ENCODE assay signal across 1 cellular context in genomic region chr20:10672579-10673127, GRCh38.
TF ChIP-seq lines count a peak whose summit lies in the region.

No MANE protein-coding gene starts in this region.

TF ChIP-seq in HepG2, 621 proteins besides CTCF, POLR2A, EP300 and RAD21 (continued from another document and continues in another):
- TF ChIP-seq DZIP1 (CRISPR knock-in tag; IDR thresholded peaks at IDR 0.05) (no peak), GPN1 (CRISPR knock-in tag; IDR thresholded peaks at IDR 0.05; ENCODE audit: borderline replicate concordance) (peak; percentile 66; the same call in 1 of the 2 replicates), TCF12 (IDR thresholded peaks at IDR 0.05) (no peak), TCF12 (CRISPR knock-in tag; IDR thresholded peaks at IDR 0.05) (peak; percentile 46; the same call in 1 of the 2 replicates), MZF1 (CRISPR knock-in tag; IDR thresholded peaks at IDR 0.05; ENCODE audit: borderline replicate concordance) (no peak), THAP11 (CRISPR knock-in tag; IDR thresholded peaks at IDR 0.05) (no peak), ZBTB49 (CRISPR knock-in tag; IDR thresholded peaks at IDR 0.05; ENCODE audit: borderline replicate concordance) (no peak), ZNF570 (CRISPR knock-in tag; IDR thresholded peaks at IDR 0.05; ENCODE audit: borderline replicate concordance) (0 out of 2 replicates have a peak, but pooled peaks have one; percentile 17), PLRG1 (conservative IDR thresholded peaks at IDR 0.05) (no peak), HOXA5 (CRISPR knock-in tag; IDR thresholded peaks at IDR 0.05) (no peak), MED8 (CRISPR knock-in tag; IDR thresholded peaks at IDR 0.05; ENCODE audit: insufficient replicate concordance) (peak; percentile 2), ZSCAN20 (CRISPR knock-in tag; IDR thresholded peaks at IDR 0.05; ENCODE audit: borderline replicate concordance) (no peak; the same call in 1 of the 2 replicates), ARNT (IDR thresholded peaks at IDR 0.05) (no peak), FOXA3 (CRISPR knock-in tag; IDR thresholded peaks at IDR 0.05) (no peak; the same call in 1 of the 2 replicates), ZNF460 (CRISPR knock-in tag; IDR thresholded peaks at IDR 0.05; ENCODE audit: borderline replicate concordance) (no peak), SOX6 (IDR thresholded peaks at IDR 0.05) (no peak), SOX6 (CRISPR knock-in tag; IDR thresholded peaks at IDR 0.05) (peak; percentile 31), HNRNPL (IDR thresholded peaks at IDR 0.05; ENCODE audit: low read depth, low read length) (peak; percentile 68; the same call in 1 of the 2 replicates), HOXD1 (CRISPR knock-in tag; IDR thresholded peaks at IDR 0.05) (0 out of 2 replicates have a peak, but pooled peaks have one; percentile 52), YEATS4 (CRISPR knock-in tag; IDR thresholded peaks at IDR 0.05; ENCODE audit: borderline replicate concordance) (peak; percentile 31; the same call in 1 of the 2 replicates), NFYB (CRISPR knock-in tag; IDR thresholded peaks at IDR 0.05) (no peak), DRAP1 (CRISPR knock-in tag; IDR thresholded peaks at IDR 0.05) (no peak), SOX5 (CRISPR knock-in tag; IDR thresholded peaks at IDR 0.05; ENCODE audit: borderline replicate concordance) (no peak), DR1 (CRISPR knock-in tag; IDR thresholded peaks at IDR 0.05) (no peak; the same call in 1 of the 2 replicates), ZNF180 (CRISPR knock-in tag; IDR thresholded peaks at IDR 0.05; ENCODE audit: borderline replicate concordance, low read depth) (0 out of 2 replicates have a peak, but pooled peaks have one; percentile 18), MLX (CRISPR knock-in tag; IDR thresholded peaks at IDR 0.05) (no peak), ZNF580 (CRISPR knock-in tag; IDR thresholded peaks at IDR 0.05; ENCODE audit: borderline replicate concordance, low read depth) (no peak), ZNF260 (CRISPR knock-in tag; IDR thresholded peaks at IDR 0.05; ENCODE audit: borderline replicate concordance, low read depth) (no peak), ZNF761 (CRISPR knock-in tag; conservative IDR thresholded peaks at IDR 0.05) (0 out of 2 replicates have a peak, but pooled peaks have one; percentile 56), ZNF547 (CRISPR knock-in tag; IDR thresholded peaks at IDR 0.05) (peak; percentile 54; the same call in 1 of the 2 replicates), ZNF253 (CRISPR knock-in tag; IDR thresholded peaks at IDR 0.05; ENCODE audit: borderline replicate concordance) (0 out of 2 replicates have a peak, but pooled peaks have one; percentile 46), HIC2 (CRISPR knock-in tag; IDR thresholded peaks at IDR 0.05; ENCODE audit: low read depth) (peak; percentile 39; the same call in 1 of the 2 replicates), NFATC3 (CRISPR knock-in tag; IDR thresholded peaks at IDR 0.05) (no peak), PHF21A (CRISPR knock-in tag; IDR thresholded peaks at IDR 0.05) (no peak), KDM2A (CRISPR knock-in tag; IDR thresholded peaks at IDR 0.05; ENCODE audit: borderline replicate concordance, low read depth) (peak; percentile 74), AHDC1 (CRISPR knock-in tag; IDR thresholded peaks at IDR 0.05; ENCODE audit: borderline replicate concordance) (peak; percentile 65), ZNF343 (CRISPR knock-in tag; IDR thresholded peaks at IDR 0.05) (peak; percentile 48; the same call in 1 of the 2 replicates), ZNF432 (CRISPR knock-in tag; IDR thresholded peaks at IDR 0.05; ENCODE audit: borderline replicate concordance) (0 out of 2 replicates have a peak, but pooled peaks have one; percentile 57), TAF1 (CRISPR knock-in tag; IDR thresholded peaks at IDR 0.05) (peak; percentile 62), DMAP1 (CRISPR knock-in tag; IDR thresholded peaks at IDR 0.05) (no peak), EZH2 (conservative IDR thresholded peaks at IDR 0.05; ENCODE audit: low read depth, low read length) (no peak), ZMAT3 (CRISPR knock-in tag; conservative IDR thresholded peaks at IDR 0.05) (no peak), JUN (CRISPR knock-in tag; IDR thresholded peaks at IDR 0.05) (0 out of 2 replicates have a peak, but pooled peaks have one; percentile 15), AGO2 (optimal IDR thresholded peaks at IDR 0.05; ENCODE audit: low read depth, low read length) (peak; percentile 86), ZNF543 (CRISPR knock-in tag; IDR thresholded peaks at IDR 0.05) (0 out of 2 replicates have a peak, but pooled peaks have one; percentile 72), MAZ (IDR thresholded peaks at IDR 0.05; ENCODE audit: borderline replicate concordance, low read depth, low read length) (no peak), MAZ (CRISPR knock-in tag; IDR thresholded peaks at IDR 0.05; ENCODE audit: low read depth) (no peak), DMTF1 (CRISPR knock-in tag; IDR thresholded peaks at IDR 0.05) (0 out of 2 replicates have a peak, but pooled peaks have one; percentile 57), ZNF768 (CRISPR knock-in tag; IDR thresholded peaks at IDR 0.05) (peak; percentile 63; the same call in 1 of the 2 replicates), SIN3A (IDR thresholded peaks at IDR 0.05; ENCODE audit: borderline replicate concordance, low read depth, low read length) (no peak; the same call in 1 of the 2 replicates), SATB2 (CRISPR knock-in tag; IDR thresholded peaks at IDR 0.05) (peak; percentile 77), ZNF619 (CRISPR knock-in tag; IDR thresholded peaks at IDR 0.05) (no peak), SMYD3 (CRISPR knock-in tag; IDR thresholded peaks at IDR 0.05) (no peak), REL (CRISPR knock-in tag; conservative IDR thresholded peaks at IDR 0.05) (no peak), ZNF510 (CRISPR knock-in tag; IDR thresholded peaks at IDR 0.05; ENCODE audit: low read depth) (no peak)
